In genomic region chr1:179083533-179083932, GRCh38 we compare ENCODE assay signal across 9 cellular contexts. TPM values are rescaled to one million over a fixed set of nuclear protein-coding genes. Genes with fewer than 3 reads are reported as not detected.
A peak's percentile ranks its signal among the peaks of the same experiment; 100 is the strongest.
DNase-seq lines count a peak whose midpoint lies in the region; ATAC-seq and TF ChIP-seq lines count a peak whose summit lies in the region.
"Had no signal": no experiment of that assay in that cellular context is flagged by ENCODE, and none has a peak within 500 bp of the region (broad histone marks: within the 10 kb centered on the region; RNA-seq: fewer than 3 reads in every experiment).

No MANE protein-coding gene starts in this region.

- H3K36me3 Mint-ChIP-seq in CD8-positive, alpha-beta T cell, result peaks cover 23% of the 10 kb centered on the region
- H3K36me3 Mint-ChIP-seq in memory B cell, result peaks cover 4% of the 10 kb centered on the region

- peak; percentile 24; the same call in 1 of the 2 replicates for TF ChIP-seq POLR2A in Raji (IDR thresholded peaks at IDR 0.05; ENCODE audit: insufficient read depth, low read depth, low read length)

- no peaks in the 10 kb centered on the region for H3K27me3 ChIP-seq in CD8-positive, alpha-beta T cell (ENCODE audit: insufficient read depth, low read length)

- TF ChIP-seq CTCF in CD8-positive, alpha-beta T cell (IDR thresholded peaks at IDR 0.05), result no peak

- intact Hi-C loops in CD8-positive, alpha-beta T cell (cut with DNase I, micrococcal nuclease), result loop anchor here (5.0 kb wide), 4 partner anchors 56 to 356 kb away; partner anchors contain the start of genes ABL2 (in 1 of the 2), FAM20B (in 1 of the 2) and RALGPS2 (in 1 of the 2)

- H3K4me3 ChIP-seq in CD8-positive, alpha-beta T cell (ENCODE audit: low read depth, low read length), result no peak overlapping the region

- H3K36me3 ChIP-seq in CD8-positive, alpha-beta T cell (ENCODE audit: insufficient read depth, low read length), result peaks cover under 1% of the 10 kb centered on the region

- ATAC-seq in CD8-positive, alpha-beta T cell, result no peak
- ATAC-seq in GM19035 (IDR thresholded peaks at IDR 0.05; ENCODE audit: unreplicated experiment) (peak; percentile 23), memory B cell (ENCODE audit: low read depth) (peak; percentile 29), HG02759 (IDR thresholded peaks at IDR 0.05; ENCODE audit: unreplicated experiment) (no peak)

- H3K27me3 Mint-ChIP-seq in CD8-positive, alpha-beta T cell (ENCODE audit: low read depth), result no peaks in the 10 kb centered on the region
- no peaks in the 10 kb centered on the region for H3K27me3 Mint-ChIP-seq in memory B cell

- CTCF ChIA-PET in CD8-positive, alpha-beta T cell (lab: Charles Lee), result interaction anchor here (0.5 to 8.1 kb wide), 5 partner anchors 16 to 731 kb away, joined by 3 to 95 read pairs (median 3); partner anchors contain the start of gene AXDND1

- H3K27ac ChIP-seq in CD8-positive, alpha-beta T cell (ENCODE audit: low read depth, low read length), result no peak overlapping the region

- peaks cover 20% of the 10 kb centered on the region for H3K4me1 ChIP-seq in CD8-positive, alpha-beta T cell (ENCODE audit: insufficient read depth, low read length)

- H3K4me3 Mint-ChIP-seq in CD8-positive, alpha-beta T cell, result peak overlapping the region; percentile 67
- H3K4me3 Mint-ChIP-seq in memory B cell, result peak overlapping the region; percentile 99

- no peak overlapping the region for H3K27ac Mint-ChIP-seq in CD8-positive, alpha-beta T cell
- peak overlapping the region; percentile 100 for H3K27ac Mint-ChIP-seq in memory B cell

- POLR2A ChIA-PET in CD8-positive, alpha-beta T cell (lab: Charles Lee), result no interaction called here

- no peaks in the 10 kb centered on the region for H3K9me3 ChIP-seq in CD8-positive, alpha-beta T cell (ENCODE audit: low read length)

- no peak for DNase-seq in CD8-positive, alpha-beta T cell
- DNase-seq in memory B cell (ENCODE audit: low spot score in 2 of 2) (peak in 1 of 2 donors; percentile 77), HUDEP-2 (lab: John Stamatoyannopoulos, UW; ENCODE audit: unreplicated experiment in 76 of 76) (no peak), C1 segment of cervical spinal cord (lab: John Stamatoyannopoulos, UW) (no peak), NCI-H2029 treated with DMSO at 0.1 percent for 48 hours (lab: John Stamatoyannopoulos, UW) (no peak)
- DNase-seq: NCI-H446 treated with DMSO at 0.1 percent for 48 hours had no signal

- H3K4me1 Mint-ChIP-seq in CD8-positive, alpha-beta T cell (ENCODE audit: low read depth), result peaks cover 31% of the 10 kb centered on the region
- peaks cover 30% of the 10 kb centered on the region for H3K4me1 Mint-ChIP-seq in memory B cell

- H3K9me3 Mint-ChIP-seq in CD8-positive, alpha-beta T cell, result no peaks in the 10 kb centered on the region
- H3K9me3 Mint-ChIP-seq in memory B cell, result no peaks in the 10 kb centered on the region

RNA-seq across cellular contexts. Expression of gene TOR3A, which starts 1.7 kb away (rescaled TPM):
- 10 to 100 TPM; 15.6 to 16.0 TPM for total RNA-seq in CD8-positive, alpha-beta T cell

RNA-seq across cellular contexts. Expression of gene FAM20B, which starts 57.8 kb away (rescaled TPM):
- total RNA-seq in CD8-positive, alpha-beta T cell, result 10 to 100 TPM; 11.1 to 11.2 TPM

Comparison
In these comparisons a context has a peak if more than half of its experiments do, and no peak if none do; other contexts are left out.
1. ATAC-seq: peak in GM19035 (single experiment) and memory B cell (single experiment); none in CD8-positive, alpha-beta T cell (single experiment) and HG02759 (single experiment).